ENCODE assay signal across 8 cellular contexts in the genomic region with DNA sequence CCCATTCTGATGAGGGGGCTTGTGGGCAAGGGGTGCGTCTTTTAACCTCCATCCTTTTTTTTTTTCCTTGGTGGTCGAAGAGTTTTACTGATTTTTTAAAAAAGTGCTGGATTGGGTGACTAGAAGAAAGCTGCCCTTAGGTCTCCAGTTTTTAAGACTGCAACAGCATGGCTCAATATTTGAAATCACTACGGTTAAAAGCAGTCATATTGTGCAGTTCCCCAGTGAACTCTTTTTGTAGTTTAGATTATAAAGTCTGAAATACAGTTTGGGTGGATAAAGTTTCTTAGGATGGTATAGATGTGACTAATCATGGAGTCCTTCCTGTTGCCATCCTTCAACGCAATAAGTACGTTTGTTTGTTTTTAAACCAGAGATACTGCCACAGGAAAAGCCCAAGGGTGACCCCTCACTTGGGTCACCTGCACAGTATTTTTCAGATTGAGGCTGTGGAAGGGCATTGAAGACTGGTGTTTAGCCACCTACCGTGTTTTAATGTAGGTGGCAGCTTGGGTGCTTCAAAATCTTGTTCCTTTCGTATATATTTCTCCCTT. TPM values are rescaled to one million over a fixed set of nuclear protein-coding genes. Genes with fewer than 3 reads are reported as not detected.
A peak's percentile ranks its signal among the peaks of the same experiment; 100 is the strongest.
DNase-seq lines count a peak whose midpoint lies in the region; ATAC-seq, FAIRE-seq and TF ChIP-seq lines count a peak whose summit lies in the region.

No MANE protein-coding gene starts in this region.

- intact Hi-C loops in PC-3 (cut with micrococcal nuclease) (loop anchor here (1.0 kb wide), 1 partner anchor 167 kb away; the partner anchor contains the start of gene FAM151B), endothelial cell of umbilical vein (cut with micrococcal nuclease) (loop anchor here (1.0 to 5.0 kb wide), 5 partner anchors 167 to 563 kb away; partner anchors contain the start of genes FAM151B and SERINC5), ovary (cut with DNase I) (no loop called here)

- BruUV-seq in PC-3 (replicated peaks; lab: Mats Ljungman, UMichigan) (TSS peak; percentile 81), endothelial cell of umbilical vein (replicated peaks; lab: Mats Ljungman, UMichigan) (TSS peak; percentile 71)

- DNase-seq in GM12864 (ENCODE audit: low read depth) (no peak), PC-3 (peak; percentile 22), endothelial cell of umbilical vein (ENCODE audit: low read depth, low spot score) (no peak), ovary (no peak), Ammon's horn (ENCODE audit: low spot score) (no peak), inferior parietal cortex (ENCODE audit: extremely low spot score) (no peak)

- WGBS in ovary, 3 donors: 19 to 21% (median 21%) methylated on average over 7 of the region's 7 CpGs

- H3K9me2 ChIP-seq in PC-3 (replicated peaks; ENCODE audit: low read length): no peaks in the 10 kb centered on the region

- H3F3A ChIP-seq in PC-3 (ENCODE audit: low read length, unreplicated experiment): no peaks in the 10 kb centered on the region

- 0 out of 2 replicates have a peak, but pooled peaks cover 8% of the 10 kb centered on the region for H3K36me3 ChIP-seq in PC-3 (ENCODE audit: low read depth, low read length)
- H3K36me3 ChIP-seq in endothelial cell of umbilical vein (ENCODE audit: control insufficient read depth in 2 of 2, extremely low read depth in 1 of 2, insufficient read depth in 2 of 2, low read length in 2 of 2): no peaks in the 10 kb centered on the region
- H3K36me3 ChIP-seq in ovary: no peaks in the 10 kb centered on the region

- H3K9me1 ChIP-seq in endothelial cell of umbilical vein (replicated peaks; ENCODE audit: control insufficient read depth, extremely low read depth, insufficient read depth, low read length): no peaks in the 10 kb centered on the region

- H3K27me3 ChIP-seq in PC-3 (ENCODE audit: low read length) (no peaks in the 10 kb centered on the region), endothelial cell of umbilical vein (ENCODE audit: control insufficient read depth in 2 of 2, insufficient read depth in 2 of 2, low read length in 2 of 2) (no peaks in the 10 kb centered on the region), ovary (no peaks in the 10 kb centered on the region)

- H4K20me1 ChIP-seq in PC-3 (ENCODE audit: low read length): peaks cover 10% of the 10 kb centered on the region; the same call in 1 of the 2 replicates
- no peaks in the 10 kb centered on the region for H4K20me1 ChIP-seq in endothelial cell of umbilical vein (replicated peaks; ENCODE audit: control insufficient read depth, extremely low read depth, insufficient read depth, low read length)

- POLR2A ChIA-PET in PC-3 (lab: Charles Lee; ENCODE audit: unreplicated experiment) (no interaction called here), endothelial cell of umbilical vein (lab: Charles Lee) (interaction anchor here (1.6 kb wide), 1 partner anchor 247 kb away, joined by 5 read pairs; the partner anchor contains the start of gene ZFYVE16)

- no peak for TF ChIP-seq EP300 in ovary (IDR thresholded peaks at IDR 0.05)

- H3K27ac ChIP-seq in PC-3 (ENCODE audit: low read length): peak overlapping the region; percentile 56
- H3K27ac ChIP-seq in endothelial cell of umbilical vein (ENCODE audit: insufficient read depth, low read depth, low read length): peak overlapping the region; percentile 79
- H3K27ac ChIP-seq in ovary: peak overlapping the region in 1 of 2 donors; percentile 94

- TF ChIP-seq CTCF in GM12864 (IDR thresholded peaks at IDR 0.05; ENCODE audit: low read depth, low read length, missing control alignments) (no peak), PC-3 (conservative IDR thresholded peaks at IDR 0.05; ENCODE audit: low read depth, low read length) (no peak), endothelial cell of umbilical vein (IDR thresholded peaks at IDR 0.05; ENCODE audit: extremely low read depth in 1 of 2, insufficient read depth in 1 of 2, low read depth in 1 of 2, low read length in 2 of 2) (no peak), ovary (IDR thresholded peaks at IDR 0.05) (no peak)

- TF ChIP-seq POLR2A in endothelial cell of umbilical vein (IDR thresholded peaks at IDR 0.05; ENCODE audit: low read depth, low read length) (no peak), ovary (IDR thresholded peaks at IDR 0.05) (no peak)

- H3K9ac ChIP-seq in PC-3 (ENCODE audit: low read length) (peak overlapping the region; percentile 91), endothelial cell of umbilical vein (replicated peaks; ENCODE audit: extremely low read depth, insufficient read depth, low read length) (peak overlapping the region; percentile 87)

- peak overlapping the region; percentile 94 for H3K4me2 ChIP-seq in PC-3 (ENCODE audit: low read length)
- peak overlapping the region; percentile 100 for H3K4me2 ChIP-seq in endothelial cell of umbilical vein (ENCODE audit: insufficient read depth, low read length)

- ATAC-seq in PC-3: no peak
- ATAC-seq in HG03439 (IDR thresholded peaks at IDR 0.05; ENCODE audit: unreplicated experiment): no peak
- no peak for ATAC-seq in GM21737 (IDR thresholded peaks at IDR 0.05; ENCODE audit: unreplicated experiment)

- H3K4me1 ChIP-seq in PC-3 (ENCODE audit: insufficient read depth, low read length) (peaks cover 8% of the 10 kb centered on the region), endothelial cell of umbilical vein (ENCODE audit: control insufficient read depth, extremely low read depth, insufficient read depth, low read length) (peaks cover 20% of the 10 kb centered on the region), ovary (ENCODE audit: insufficient read depth) (peaks cover 3% of the 10 kb centered on the region)

- peak; percentile 61 for FAIRE-seq in endothelial cell of umbilical vein (lab: Jason Lieb, UNC)

- CTCF ChIA-PET in PC-3 (lab: Charles Lee) (no interaction called here), endothelial cell of umbilical vein (lab: Charles Lee) (interaction anchor here (1.0 to 4.5 kb wide), 4 partner anchors 17 to 309 kb away, joined by 3 to 22 read pairs (median 4); no protein-coding TSS in a partner anchor)

- peak overlapping the region; percentile 1; the same call in 1 of the 2 replicates for H2AFZ ChIP-seq in PC-3 (ENCODE audit: low read length)
- H2AFZ ChIP-seq in endothelial cell of umbilical vein (ENCODE audit: low read depth, low read length): peak overlapping the region; percentile 97

- H3K9me3 ChIP-seq in PC-3 (ENCODE audit: low read length): no peaks in the 10 kb centered on the region
- no peaks in the 10 kb centered on the region for H3K9me3 ChIP-seq in endothelial cell of umbilical vein (replicated peaks; ENCODE audit: control insufficient read depth, insufficient read depth, low read length)
- H3K9me3 ChIP-seq in ovary: no peaks in the 10 kb centered on the region

- H3K79me2 ChIP-seq in PC-3 (ENCODE audit: low read length) (peaks cover 32% of the 10 kb centered on the region), endothelial cell of umbilical vein (ENCODE audit: control insufficient read depth, insufficient read depth, low read length) (peaks cover 22% of the 10 kb centered on the region)

- H3K4me3 ChIP-seq in GM12864 (ENCODE audit: low read depth, low read length): peak overlapping the region; percentile 68
- H3K4me3 ChIP-seq in PC-3 (ENCODE audit: low read length): peak overlapping the region; percentile 75
- H3K4me3 ChIP-seq in endothelial cell of umbilical vein (replicated peaks in 1 of 3; ENCODE audit: insufficient read depth in 1 of 3, low read depth in 1 of 3, low read length in 3 of 3): peak overlapping the region; percentile 76 to 93 (median 81)
- peak overlapping the region; percentile 98 for H3K4me3 ChIP-seq in ovary

- dilution Hi-C loops in endothelial cell of umbilical vein (cut with MboI; ENCODE audit: extremely low pct_ligation_motif_present, low sequenced_read_pairs): no loop called here

TF ChIP-seq in endothelial cell of umbilical vein, 7 proteins besides CTCF, POLR2A, EP300 and RAD21:
- TF ChIP-seq FOS (IDR thresholded peaks at IDR 0.05; ENCODE audit: borderline replicate concordance, insufficient read depth, low read length) (no peak), EZH2 (IDR thresholded peaks at IDR 0.05; ENCODE audit: borderline replicate concordance, low read depth, low read length, severe bottlenecking) (no peak), GATA2 (IDR thresholded peaks at IDR 0.05; ENCODE audit: insufficient read depth, insufficient read length, low read depth, low read length) (no peak), MYC (IDR thresholded peaks at IDR 0.05; ENCODE audit: low read depth, low read length) (no peak), POLR2AphosphoS5 (IDR thresholded peaks at IDR 0.05; ENCODE audit: insufficient read depth, low read depth, low read length) (no peak), JUN (IDR thresholded peaks at IDR 0.05; ENCODE audit: borderline replicate concordance, insufficient read depth, insufficient read length, low read depth) (no peak)
- TF ChIP-seq, protein P1, sequence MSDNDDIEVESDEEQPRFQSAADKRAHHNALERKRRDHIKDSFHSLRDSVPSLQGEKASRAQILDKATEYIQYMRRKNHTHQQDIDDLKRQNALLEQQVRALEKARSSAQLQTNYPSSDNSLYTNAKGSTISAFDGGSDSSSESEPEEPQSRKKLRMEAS (IDR thresholded peaks at IDR 0.05; ENCODE audit: insufficient read depth, insufficient read length): no peak

RNA-seq across cellular contexts. Expression of gene DHFR, which starts 0.5 kb away (rescaled TPM):
- 21.4 and 22.0 TPM in 2 replicates for total RNA-seq in PC-3 (2014; rRNA removed)
- 32.8 and 35.8 TPM in 2 replicates for total RNA-seq in endothelial cell of umbilical vein
- 11.4 and 17.6 TPM in 2 replicates for polyA plus RNA-seq in endothelial cell of umbilical vein
- polyA plus RNA-seq in endothelial cell of umbilical vein (2011; cell fraction: cytosol; rRNA removed): 23.3 and 25.7 TPM in 2 replicates
- polyA plus RNA-seq in endothelial cell of umbilical vein (2011; cell fraction: nucleus; rRNA removed): 12.7 and 22.7 TPM in 2 replicates
- polyA plus RNA-seq in endothelial cell of umbilical vein (2012): 13.6 and 27.8 TPM in 2 replicates
- polyA minus RNA-seq in endothelial cell of umbilical vein: 16.1 and 19.1 TPM in 2 replicates
- polyA minus RNA-seq in endothelial cell of umbilical vein (2011; cell fraction: cytosol; rRNA and poly(A)+ RNA removed): 98.7 TPM
- 6.9 and 12.2 TPM in 2 replicates for polyA minus RNA-seq in endothelial cell of umbilical vein (2011; cell fraction: nucleus; rRNA and poly(A)+ RNA removed)
- total RNA-seq in ovary: 10 to 100 TPM in 2 of 7 donors, 1 to 10 TPM in 5; 2.4 to 12.4 (median 8.6) TPM
- 10 to 100 TPM in 1 of 2 donors, 1 to 10 TPM in 1; 6.4 to 17.5 TPM for polyA plus RNA-seq in ovary

RNA-seq across cellular contexts. Expression of gene MSH3, which starts 0.9 kb away (rescaled TPM):
- total RNA-seq in PC-3 (2014; rRNA removed): 9.0 TPM in 2 replicates
- total RNA-seq in endothelial cell of umbilical vein: 10.5 and 13.0 TPM in 2 replicates
- 1.4 and 2.0 TPM in 2 replicates for polyA plus RNA-seq in endothelial cell of umbilical vein
- 3.7 and 4.0 TPM in 2 replicates for polyA plus RNA-seq in endothelial cell of umbilical vein (2011; cell fraction: cytosol; rRNA removed)
- polyA plus RNA-seq in endothelial cell of umbilical vein (2011; cell fraction: nucleus; rRNA removed): 4.1 and 5.5 TPM in 2 replicates
- 4.7 and 7.3 TPM in 2 replicates for polyA plus RNA-seq in endothelial cell of umbilical vein (2012)
- polyA minus RNA-seq in endothelial cell of umbilical vein: 5.8 and 6.0 TPM in 2 replicates
- polyA minus RNA-seq in endothelial cell of umbilical vein (2011; cell fraction: cytosol; rRNA and poly(A)+ RNA removed): 13.9 TPM
- 16.1 and 17.7 TPM in 2 replicates for polyA minus RNA-seq in endothelial cell of umbilical vein (2011; cell fraction: nucleus; rRNA and poly(A)+ RNA removed)
- 10 to 100 TPM; 12.3 to 17.0 (median 14.1) TPM for total RNA-seq in ovary
- 1 to 10 TPM; 5.1 to 8.8 TPM for polyA plus RNA-seq in ovary

Comparison
In these comparisons a context has a peak if more than half of its experiments do, and no peak if none do; other contexts are left out.
1. intact Hi-C loops: an anchor here in PC-3 (1.0 kb wide) and endothelial cell of umbilical vein (1.0 to 5.0 kb wide); none called in ovary.